In the genomic region with DNA sequence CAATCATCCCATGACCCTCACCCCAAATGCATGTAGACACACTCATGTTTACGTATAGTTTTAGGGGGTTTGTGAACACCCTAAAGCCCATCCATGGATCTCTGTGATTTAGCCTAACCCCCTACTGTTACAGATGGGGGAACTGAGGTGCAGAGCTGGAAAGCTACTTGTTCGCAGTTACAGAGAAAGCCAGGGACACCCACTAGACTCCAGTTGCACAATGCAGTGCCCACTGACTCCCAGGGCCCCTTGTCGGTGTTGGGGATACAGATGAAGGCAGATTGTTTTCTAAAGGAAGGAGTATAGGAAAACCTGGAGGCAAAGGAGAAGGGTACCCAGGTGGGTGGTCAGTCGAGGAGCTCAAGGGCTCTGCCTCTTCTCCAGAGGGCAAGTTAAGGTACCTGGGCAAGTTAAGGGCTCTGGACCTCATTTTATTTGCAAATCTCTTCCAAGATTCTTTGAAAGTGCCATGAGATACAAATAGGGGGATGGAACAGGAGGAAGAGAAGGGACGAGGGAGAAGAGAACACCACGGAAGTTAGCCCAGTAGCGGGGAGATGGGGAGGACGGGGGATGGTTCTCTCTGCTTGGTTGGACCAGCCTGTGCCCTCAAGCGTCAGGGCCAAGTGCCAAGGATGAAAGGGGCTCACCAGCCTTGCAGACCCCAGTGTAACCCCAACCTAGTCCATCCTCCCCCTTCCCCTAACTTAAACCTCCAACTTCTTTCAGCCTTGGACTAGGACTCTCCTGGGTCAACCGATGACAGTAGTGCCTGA, we compare ENCODE assay signal across 1 cellular context.
TF ChIP-seq lines count a peak whose summit lies in the region.

No MANE protein-coding gene starts in this region.

TF ChIP-seq in K562, 482 proteins besides CTCF, POLR2A, EP300 and RAD21:
- TF ChIP-seq, protein P1, sequence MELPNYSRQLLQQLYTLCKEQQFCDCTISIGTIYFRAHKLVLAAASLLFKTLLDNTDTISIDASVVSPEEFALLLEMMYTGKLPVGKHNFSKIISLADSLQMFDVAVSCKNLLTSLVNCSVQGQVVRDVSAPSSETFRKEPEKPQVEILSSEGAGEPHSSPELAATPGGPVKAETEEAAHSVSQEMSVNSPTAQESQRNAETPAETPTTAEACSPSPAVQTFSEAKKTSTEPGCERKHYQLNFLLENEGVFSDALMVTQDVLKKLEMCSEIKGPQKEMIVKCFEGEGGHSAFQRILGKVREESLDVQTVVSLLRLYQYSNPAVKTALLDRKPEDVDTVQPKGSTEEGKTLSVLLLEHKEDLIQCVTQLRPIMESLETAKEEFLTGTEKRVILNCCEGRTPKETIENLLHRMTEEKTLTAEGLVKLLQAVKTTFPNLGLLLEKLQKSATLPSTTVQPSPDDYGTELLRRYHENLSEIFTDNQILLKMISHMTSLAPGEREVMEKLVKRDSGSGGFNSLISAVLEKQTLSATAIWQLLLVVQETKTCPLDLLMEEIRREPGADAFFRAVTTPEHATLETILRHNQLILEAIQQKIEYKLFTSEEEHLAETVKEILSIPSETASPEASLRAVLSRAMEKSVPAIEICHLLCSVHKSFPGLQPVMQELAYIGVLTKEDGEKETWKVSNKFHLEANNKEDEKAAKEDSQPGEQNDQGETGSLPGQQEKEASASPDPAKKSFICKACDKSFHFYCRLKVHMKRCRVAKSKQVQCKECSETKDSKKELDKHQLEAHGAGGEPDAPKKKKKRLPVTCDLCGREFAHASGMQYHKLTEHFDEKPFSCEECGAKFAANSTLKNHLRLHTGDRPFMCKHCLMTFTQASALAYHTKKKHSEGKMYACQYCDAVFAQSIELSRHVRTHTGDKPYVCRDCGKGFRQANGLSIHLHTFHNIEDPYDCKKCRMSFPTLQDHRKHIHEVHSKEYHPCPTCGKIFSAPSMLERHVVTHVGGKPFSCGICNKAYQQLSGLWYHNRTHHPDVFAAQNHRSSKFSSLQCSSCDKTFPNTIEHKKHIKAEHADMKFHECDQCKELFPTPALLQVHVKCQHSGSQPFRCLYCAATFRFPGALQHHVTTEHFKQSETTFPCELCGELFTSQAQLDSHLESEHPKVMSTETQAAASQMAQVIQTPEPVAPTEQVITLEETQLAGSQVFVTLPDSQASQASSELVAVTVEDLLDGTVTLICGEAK (IDR thresholded peaks at IDR 0.05): no peak
- TF ChIP-seq, protein P1 (CRISPR knock-in tag; IDR thresholded peaks at IDR 0.05): no peak
- TF ChIP-seq MCM3 (IDR thresholded peaks at IDR 0.05) (no peak), ZNF263 (CRISPR knock-in tag; IDR thresholded peaks at IDR 0.05; ENCODE audit: borderline replicate concordance) (0 out of 2 replicates have a peak, but pooled peaks have one; percentile 57)
